In genomic region chr1:109877320-109877771, GRCh38 we compare ENCODE assay signal across 8 cellular contexts. TPM values are rescaled to one million over a fixed set of nuclear protein-coding genes. Genes with fewer than 3 reads are reported as not detected.
DNase-seq lines count a peak whose midpoint lies in the region; ATAC-seq and TF ChIP-seq lines count a peak whose summit lies in the region.

No MANE protein-coding gene starts in this region.

- H2AFZ ChIP-seq in HCT116 (ENCODE audit: low read depth, low read length, poor library complexity, severe bottlenecking) = no peak overlapping the region

- RAD21 ChIA-PET in HCT116 (lab: Charles Lee; ENCODE audit: low non-redundant PET in 1 of 2, low total read pairs in 2 of 2, uncharacterized antibody in 2 of 2, unreplicated experiment in 2 of 2) = no interaction called here

- no peaks in the 10 kb centered on the region for H3K9me2 ChIP-seq in HCT116 (ENCODE audit: insufficient read depth)

- ATAC-seq in HCT116 (peak; percentile 54), HG02885 (IDR thresholded peaks at IDR 0.05; ENCODE audit: poor library complexity, unreplicated experiment) (no peak), GM21528 (IDR thresholded peaks at IDR 0.05; ENCODE audit: low FRiP score, unreplicated experiment) (no peak)

- no peak overlapping the region for H3K27ac ChIP-seq in HCT116 (ENCODE audit: low read depth, low read length)
- peak overlapping the region; percentile 41 to 85 (median 78) for H3K27ac ChIP-seq in stomach

- WGBS in stomach, 5 donors = 22 to 40% (median 35%) methylated on average over 11 to 13 of the region's 13 CpGs

- POLR2A ChIA-PET in HCT116 (lab: Charles Lee) = no interaction called here
- POLR2A ChIA-PET in HEK293T (lab: Yijun Ruan, JAX) = no interaction called here

- 0 out of 2 replicates have a peak, but pooled peaks cover 5% of the 10 kb centered on the region for H3K27me3 ChIP-seq in HCT116 (ENCODE audit: insufficient read depth, low read length)
- no peaks in the 10 kb centered on the region for H3K27me3 ChIP-seq in stomach

- intact Hi-C loops in HCT116 (cut with micrococcal nuclease) (no loop called here), stomach (cut with DNase I; ENCODE audit: low total_unique reads) (no loop called here)

- TF ChIP-seq CTCF in HCT116 (IDR thresholded peaks at IDR 0.05 in 2 of 3, conservative IDR thresholded peaks at IDR 0.05 in 1 of 3; ENCODE audit: borderline replicate concordance in 1 of 3, insufficient read depth in 1 of 3, low read depth in 2 of 3, low read length in 2 of 3) (no peak), cardiac fibroblast (IDR thresholded peaks at IDR 0.05; ENCODE audit: low read depth, low read length) (peak; percentile 29), stomach (IDR thresholded peaks at IDR 0.05) (peak in 1 of 7 experiments; percentile 9)

- DNase-seq in HCT116 (ENCODE audit: low read depth, low spot score) = no peak
- peak; percentile 92 to 95 for DNase-seq in cardiac fibroblast (ENCODE audit: low read depth in 2 of 2)
- DNase-seq in kidney tubule cell (ENCODE audit: low spot score) = peak; percentile 98
- peak; percentile 45 for DNase-seq in stomach
- DNase-seq in GDM1 (lab: John Stamatoyannopoulos, UW) = no peak
- no peak for DNase-seq in HEK293T (ENCODE audit: extremely low spot score)

- H3K79me2 ChIP-seq in HCT116 (ENCODE audit: insufficient read depth, low read length) = no peaks in the 10 kb centered on the region

- H3K9me3 ChIP-seq in HCT116 (ENCODE audit: control insufficient read depth in 1 of 2, insufficient read depth in 1 of 2, low read depth in 1 of 2, low read length in 2 of 2) (no peaks in the 10 kb centered on the region), stomach (no peaks in the 10 kb centered on the region)

- no TSS peak for BruUV-seq in HCT116 (replicated peaks; lab: Mats Ljungman, UMichigan)

- CTCF ChIA-PET in HCT116 (lab: Charles Lee) (interaction anchor here (0.7 kb wide), 1 partner anchor 107 kb away, joined by 3 read pairs; the partner anchor contains the start of gene AHCYL1), HEK293T (lab: Yijun Ruan, JAX) (interaction anchor here (0.7 to 1.1 kb wide), 2 partner anchors 107 to 152 kb away, joined by 3 read pairs; partner anchors contain the start of gene AHCYL1)

- H3K4me2 ChIP-seq in HCT116 (ENCODE audit: low read length) = no peak overlapping the region

- TF ChIP-seq EP300 in stomach (IDR thresholded peaks at IDR 0.05) = no peak

- H3K4me3 ChIP-seq in HCT116 (replicated peaks in 1 of 2; ENCODE audit: low read depth in 1 of 2, low read length in 2 of 2) (no peak overlapping the region), cardiac fibroblast (replicated peaks in 1 of 2; ENCODE audit: low read depth in 2 of 2, low read length in 2 of 2) (no peak overlapping the region), stomach (no peak overlapping the region)

- no peaks in the 10 kb centered on the region for H4K20me1 ChIP-seq in HCT116 (ENCODE audit: insufficient read depth)

- H3K36me3 ChIP-seq in HCT116 (ENCODE audit: control insufficient read depth in 1 of 2, insufficient read depth in 2 of 2, low read length in 2 of 2) = no peaks in the 10 kb centered on the region
- no peaks in the 10 kb centered on the region for H3K36me3 ChIP-seq in stomach

- H3K4me1 ChIP-seq in HCT116 (ENCODE audit: control insufficient read depth in 1 of 2, insufficient read depth in 2 of 2, low read length in 2 of 2) (0 out of 4 replicates have a peak, but pooled peaks cover 0 to under 1% of the 10 kb centered on the region in 2 experiments), stomach (peaks cover 12 to 45% (median 22%) of the 10 kb centered on the region in 4 donors)

- TF ChIP-seq RAD21 in HCT116 (IDR thresholded peaks at IDR 0.05; ENCODE audit: low read depth) = no peak

- TF ChIP-seq POLR2A in HCT116 (IDR thresholded peaks at IDR 0.05; ENCODE audit: borderline replicate concordance, extremely low read depth, insufficient read depth, insufficient read length) (no peak), stomach (IDR thresholded peaks at IDR 0.05) (no peak)

- H3K9ac ChIP-seq in HCT116 (ENCODE audit: low read length) = no peak overlapping the region

TF ChIP-seq in HCT116, 20 proteins besides CTCF, POLR2A, EP300 and RAD21:
- TF ChIP-seq EZH2 (IDR thresholded peaks at IDR 0.05) = no peak

TF ChIP-seq in HEK293T, 16 proteins besides CTCF, POLR2A, EP300 and RAD21:
- TF ChIP-seq ELF4 (IDR thresholded peaks at IDR 0.05) (no peak), SUZ12 (IDR thresholded peaks at IDR 0.05) (no peak), SP1 (IDR thresholded peaks at IDR 0.05) (no peak), L3MBTL2 (conservative IDR thresholded peaks at IDR 0.05) (no peak), PKNOX1 (IDR thresholded peaks at IDR 0.05) (no peak), ARNT (IDR thresholded peaks at IDR 0.05) (no peak), CTBP1 (IDR thresholded peaks at IDR 0.05; ENCODE audit: borderline replicate concordance) (no peak), NFRKB (IDR thresholded peaks at IDR 0.05) (no peak), TARDBP (IDR thresholded peaks at IDR 0.05) (no peak), FOXA1 (IDR thresholded peaks at IDR 0.05) (no peak), HDGF (IDR thresholded peaks at IDR 0.05; ENCODE audit: borderline replicate concordance) (no peak), ZNF384 (IDR thresholded peaks at IDR 0.05) (no peak), BHLHE40 (IDR thresholded peaks at IDR 0.05; ENCODE audit: borderline replicate concordance) (no peak), FOXM1 (IDR thresholded peaks at IDR 0.05; ENCODE audit: borderline replicate concordance) (no peak), FOXK2 (IDR thresholded peaks at IDR 0.05) (no peak)

RNA-seq across cellular contexts. Expression of gene CSF1, which starts 33.3 kb away (rescaled TPM):
- total RNA-seq in HCT116 (2021; ENCODE audit: unreplicated experiment) (3.0 TPM), stomach (10 to 100 TPM in 4 of 5 donors, 1 to 10 TPM in 1; 9.4 to 82.3 (median 47.1) TPM)
- 2.1 and 2.3 TPM in 2 replicates for polyA plus RNA-seq in HCT116 (2012)
- polyA plus RNA-seq in stomach = 1 to 10 TPM; 6.6 to 9.8 (median 9.1) TPM

Comparison
In these comparisons a context has a peak if more than half of its experiments do, and no peak if none do; other contexts are left out.
1. DNase-seq: peak in cardiac fibroblast (2 of 2), kidney tubule cell (single experiment) and stomach (single experiment); none in HCT116 (single experiment), GDM1 (single experiment) and HEK293T (single experiment).